Comparison of ENCODE assay signal across 11 cellular contexts in the genomic region with DNA sequence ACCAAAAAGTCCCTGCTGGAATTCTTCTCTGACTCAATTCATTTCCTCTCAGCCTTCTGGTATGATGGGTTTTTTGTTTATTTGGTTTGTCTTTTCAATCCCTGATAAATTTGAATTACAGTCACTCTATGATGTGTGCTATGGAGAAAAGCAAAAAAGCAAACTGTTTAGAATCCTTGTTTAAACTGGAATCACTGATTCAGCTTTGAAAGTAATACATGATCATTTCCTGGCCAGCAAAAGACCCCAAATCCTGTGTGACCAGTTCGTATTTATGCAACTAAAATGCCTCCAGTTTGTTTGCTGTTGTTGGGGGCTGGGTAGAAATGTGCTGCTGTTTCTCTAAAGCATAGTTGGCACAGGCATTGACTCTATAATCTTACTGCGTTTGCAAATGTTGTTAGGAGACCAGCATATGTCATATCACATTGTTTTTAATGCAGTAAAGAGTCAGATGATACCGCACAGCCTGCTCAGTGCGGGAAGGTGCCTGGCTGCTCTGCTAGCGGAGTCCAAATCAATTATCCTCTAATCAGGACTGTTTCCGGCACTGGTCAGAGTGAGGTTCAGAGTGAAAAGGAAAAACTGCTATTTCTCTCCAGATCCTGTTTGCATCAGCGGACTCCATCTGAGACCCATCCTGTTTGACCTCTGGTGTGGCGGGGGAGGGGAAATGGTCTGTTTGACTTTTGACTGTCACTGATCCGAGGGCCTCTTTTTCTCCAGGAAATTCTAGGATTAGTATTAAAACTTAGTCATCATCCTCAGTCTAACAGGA. TPM values are rescaled to one million over a fixed set of nuclear protein-coding genes. Genes with fewer than 3 reads are reported as not detected.
DNase-seq lines count a peak whose midpoint lies in the region; ATAC-seq, FAIRE-seq and TF ChIP-seq lines count a peak whose summit lies in the region.
"Had no signal": no experiment of that assay in that cellular context is flagged by ENCODE, and none has a peak within 500 bp of the region (broad histone marks: within the 10 kb centered on the region; RNA-seq: fewer than 3 reads in every experiment).

No MANE protein-coding gene starts in this region.

- no peak overlapping the region for H3K18ac ChIP-seq in neuronal stem cell (ENCODE audit: low read length)

- H3K4me3 Mint-ChIP-seq in activated CD4-positive, alpha-beta T cell treated with anti-CD3 and anti-CD28 coated beads for 36 hours: no peak overlapping the region

- H3K4me1 Mint-ChIP-seq in activated CD4-positive, alpha-beta T cell treated with anti-CD3 and anti-CD28 coated beads for 36 hours: no peaks in the 10 kb centered on the region

- CTCF ChIA-PET in activated CD4-positive, alpha-beta T cell treated with anti-CD3 and anti-CD28 coated beads for 36 hours (lab: Charles Lee): interaction anchor here (1.2 to 1.7 kb wide), 6 partner anchors 9 to 33 kb away, joined by 3 to 9 read pairs (median 4); no protein-coding TSS in a partner anchor

- peaks cover 8 to 9% of the 10 kb centered on the region in 2 donors for H3K4me1 ChIP-seq in neuronal stem cell (ENCODE audit: control insufficient read depth in 2 of 2, insufficient read depth in 1 of 2, low read depth in 1 of 2, low read length in 2 of 2)

- intact Hi-C loops in activated CD4-positive, alpha-beta T cell treated with anti-CD3 and anti-CD28 coated beads for 36 hours (cut with DNase I, micrococcal nuclease): no loop called here

- no peaks in the 10 kb centered on the region for H3K9me3 ChIP-seq in neuronal stem cell (replicated peaks in 1 of 2; ENCODE audit: control insufficient read depth in 2 of 2, insufficient read depth in 1 of 2, low read depth in 1 of 2, low read length in 2 of 2)

- POLR2A ChIA-PET in activated CD4-positive, alpha-beta T cell treated with anti-CD3 and anti-CD28 coated beads for 36 hours (lab: Charles Lee): no interaction called here

- DNase-seq in DMS53 treated with DMSO at 0.1 percent for 48 hours (lab: John Stamatoyannopoulos, UW; ENCODE audit: unreplicated experiment) (peak; percentile 69), RCC 7860 (ENCODE audit: low spot score) (peak; percentile 14), fibroblast of pulmonary artery (ENCODE audit: low read depth) (peak; percentile 88), neuronal stem cell (ENCODE audit: low spot score) (no peak), NCI-H345 (lab: John Stamatoyannopoulos, UW) (no peak), germinal center (ENCODE audit: low spot score) (no peak)
- DNase-seq in activated CD4-positive, alpha-beta T cell treated with anti-CD3 and anti-CD28 coated beads for 4 hours: no peak
- DNase-seq in activated CD4-positive, alpha-beta T cell treated with anti-CD3 and anti-CD28 coated beads for 36 hours: no peak
- DNase-seq: amniotic stem cell, DMS153, NCI-H1436 had no signal

- no peak overlapping the region for H3K23ac ChIP-seq in neuronal stem cell (ENCODE audit: low read depth, low read length, poor library complexity)

- no peaks in the 10 kb centered on the region for H3K79me1 ChIP-seq in neuronal stem cell (ENCODE audit: low read depth, low read length)

- no peak overlapping the region for H2BK120ac ChIP-seq in neuronal stem cell (ENCODE audit: low read depth, low read length)

- no peak for FAIRE-seq in RCC 7860 (lab: Jason Lieb, UNC)

- WGBS in neuronal stem cell (ENCODE audit: extremely low coverage in 2 of 2, insufficient read length in 2 of 2, insufficient replicate concordance in 1 of 2), 2 donors: no CpG with 5 or more reads among the region's 9 CpGs

- H3K36me3 Mint-ChIP-seq in activated CD4-positive, alpha-beta T cell treated with anti-CD3 and anti-CD28 coated beads for 36 hours (ENCODE audit: low read depth): no peaks in the 10 kb centered on the region

- H3K4me3 ChIP-seq in fibroblast of pulmonary artery (replicated peaks; ENCODE audit: low read depth, low read length) (peak overlapping the region; percentile 6), neuronal stem cell (ENCODE audit: low read length in 2 of 2) (peak overlapping the region in 1 of 2 donors; percentile 26)

- H4K8ac ChIP-seq in neuronal stem cell (ENCODE audit: low read depth, low read length): no peak overlapping the region

- H3K27me3 ChIP-seq in neuronal stem cell (ENCODE audit: control insufficient read depth in 3 of 3, insufficient read depth in 3 of 3, low read depth in 1 of 3, low read length in 3 of 3): peaks cover 0 to 3% (median 0%) of the 10 kb centered on the region in 3 experiments

- peak overlapping the region; percentile 80 for H2AFZ ChIP-seq in neuronal stem cell (ENCODE audit: low read length)

- no peak for ATAC-seq in activated CD4-positive, alpha-beta T cell treated with anti-CD3 and anti-CD28 coated beads for 36 hours

- no peak overlapping the region for H3K27ac Mint-ChIP-seq in activated CD4-positive, alpha-beta T cell treated with anti-CD3 and anti-CD28 coated beads for 36 hours

- no peak for TF ChIP-seq CTCF in fibroblast of pulmonary artery (IDR thresholded peaks at IDR 0.05; ENCODE audit: low read length, missing control alignments)

- H2AK5ac ChIP-seq in neuronal stem cell (ENCODE audit: low read depth, low read length): no peak overlapping the region

- H3K27ac ChIP-seq in neuronal stem cell (replicated peaks; ENCODE audit: low read length): no peak overlapping the region

- H3K4ac ChIP-seq in neuronal stem cell (ENCODE audit: low read length): no peak overlapping the region

- no peak overlapping the region for H3K9ac ChIP-seq in neuronal stem cell (ENCODE audit: low read depth, low read length, poor library complexity)

- H2BK5ac ChIP-seq in neuronal stem cell (ENCODE audit: low read length): no peak overlapping the region

- H3K36me3 ChIP-seq in neuronal stem cell (replicated peaks in 1 of 2; ENCODE audit: control insufficient read depth in 2 of 2, insufficient read depth in 2 of 2, low read length in 2 of 2): no peaks in the 10 kb centered on the region

- no peak overlapping the region for H2BK12ac ChIP-seq in neuronal stem cell (ENCODE audit: low read length)

- H3K9me3 Mint-ChIP-seq in activated CD4-positive, alpha-beta T cell treated with anti-CD3 and anti-CD28 coated beads for 36 hours (ENCODE audit: low read depth): no peaks in the 10 kb centered on the region

- H3K27me3 Mint-ChIP-seq in activated CD4-positive, alpha-beta T cell treated with anti-CD3 and anti-CD28 coated beads for 36 hours: no peaks in the 10 kb centered on the region

- no peak overlapping the region for H4K91ac ChIP-seq in neuronal stem cell (ENCODE audit: low read depth, low read length, poor library complexity)

- no peak overlapping the region for H3K4me2 ChIP-seq in neuronal stem cell (ENCODE audit: insufficient read depth, low read length, poor library complexity, severe bottlenecking)

- H2BK15ac ChIP-seq in neuronal stem cell (ENCODE audit: low read length): no peak overlapping the region

- no peak overlapping the region for H3K14ac ChIP-seq in neuronal stem cell (ENCODE audit: low read length)

RNA-seq across cellular contexts. Expression of gene ADD3, which starts 40.6 kb away (rescaled TPM):
- 59.4 TPM for polyA plus RNA-seq in neuronal stem cell (2013, experiment 1 of 2)
- polyA plus RNA-seq in neuronal stem cell (2013, experiment 2 of 2): 63.0 TPM
- total RNA-seq in activated CD4-positive, alpha-beta T cell treated with anti-CD3 and anti-CD28 coated beads for 36 hours: 100 to 1,000 TPM in 1 of 2 experiments, 10 to 100 TPM in 1; 72.5 to 101 TPM

RNA-seq across cellular contexts. Expression of gene XPNPEP1, which starts 43.8 kb away (rescaled TPM):
- 42.0 TPM for polyA plus RNA-seq in neuronal stem cell (2013, experiment 1 of 2)
- polyA plus RNA-seq in neuronal stem cell (2013, experiment 2 of 2): 39.6 TPM
- 10 to 100 TPM; 85.4 to 91.2 TPM for total RNA-seq in activated CD4-positive, alpha-beta T cell treated with anti-CD3 and anti-CD28 coated beads for 36 hours

Comparison
In these comparisons a context has a peak if more than half of its experiments do, and no peak if none do; other contexts are left out.
1. DNase-seq: peak in DMS53 treated with DMSO at 0.1 percent for 48 hours (single experiment), RCC 7860 (single experiment) and fibroblast of pulmonary artery (single experiment); none in neuronal stem cell (single experiment), NCI-H345 (single experiment), germinal center (single experiment), activated CD4-positive, alpha-beta T cell treated with anti-CD3 and anti-CD28 coated beads for 4 hours (0 of 2) and activated CD4-positive, alpha-beta T cell treated with anti-CD3 and anti-CD28 coated beads for 36 hours (single experiment).